9 cellular contexts compared by ENCODE assay signal in the genomic region with DNA sequence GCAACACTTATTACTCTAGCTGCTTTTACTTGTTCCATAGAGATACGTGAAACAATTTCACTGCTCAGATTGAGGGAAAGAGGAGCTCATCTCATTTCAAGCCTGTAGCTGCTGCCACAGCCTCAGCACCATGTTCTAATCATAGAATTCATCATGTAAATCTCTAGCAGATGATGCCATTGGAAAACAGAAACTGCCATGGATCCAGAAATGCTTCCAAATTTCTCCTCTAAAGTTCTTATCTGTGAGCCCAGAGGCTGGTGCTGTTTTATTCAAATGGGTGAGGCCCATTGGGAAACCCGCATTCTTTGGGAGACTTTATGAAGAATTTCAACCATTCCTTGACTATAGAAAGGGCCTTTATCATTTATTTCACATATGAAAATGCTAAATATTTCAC. TPM values are rescaled to one million over a fixed set of nuclear protein-coding genes. Genes with fewer than 3 reads are reported as not detected.
DNase-seq lines count a peak whose midpoint lies in the region; ATAC-seq, FAIRE-seq and TF ChIP-seq lines count a peak whose summit lies in the region.
"Had no signal": no experiment of that assay in that cellular context is flagged by ENCODE, and none has a peak within 500 bp of the region (broad histone marks: within the 10 kb centered on the region; RNA-seq: fewer than 3 reads in every experiment).

No MANE protein-coding gene starts in this region.

- no peaks in the 10 kb centered on the region for H3K27me3 Mint-ChIP-seq in activated T-cell treated with anti-CD3 and anti-CD28 coated beads, Interleukin-2, amount 50 U/mL, for 24 hours
- H3K27me3 Mint-ChIP-seq in activated T-helper 17 cell treated with anti-CD3 and anti-CD28 coated beads, Interleukin-2, amount 50 U/mL, for 72 hours, result no peaks in the 10 kb centered on the region

- H3K27ac ChIP-seq in kidney (ENCODE audit: low read depth in 2 of 2, low read length in 2 of 2) (peak overlapping the region in 1 of 2 donors; percentile 59), thoracic aorta (peak overlapping the region; percentile 89 to 95)
- H3K27ac ChIP-seq: C4-2B had no signal

- TF ChIP-seq CTCF in kidney (IDR thresholded peaks at IDR 0.05; ENCODE audit: borderline replicate concordance, extremely low read depth, insufficient read depth) (no peak), thoracic aorta (IDR thresholded peaks at IDR 0.05) (no peak)

- H3K9me3 Mint-ChIP-seq in activated T-cell treated with anti-CD3 and anti-CD28 coated beads, Interleukin-2, amount 50 U/mL, for 24 hours, result no peaks in the 10 kb centered on the region
- H3K9me3 Mint-ChIP-seq in activated T-helper 17 cell treated with anti-CD3 and anti-CD28 coated beads, Interleukin-2, amount 50 U/mL, for 72 hours, result no peaks in the 10 kb centered on the region

- no peaks in the 10 kb centered on the region for H3K36me3 ChIP-seq in kidney (ENCODE audit: control insufficient read depth in 1 of 2, insufficient read depth in 2 of 2, low read length in 2 of 2)
- H3K36me3 ChIP-seq in thoracic aorta, result no peaks in the 10 kb centered on the region

- no peaks in the 10 kb centered on the region for H3K27me3 ChIP-seq in thoracic aorta (replicated peaks; ENCODE audit: insufficient read depth)

- intact Hi-C loops in kidney (cut with DNase I), result no loop called here

- peak overlapping the region; percentile 96 for H3K4me3 Mint-ChIP-seq in activated T-cell treated with anti-CD3 and anti-CD28 coated beads, Interleukin-2, amount 50 U/mL, for 24 hours
- H3K4me3 Mint-ChIP-seq in activated T-helper 17 cell treated with anti-CD3 and anti-CD28 coated beads, Interleukin-2, amount 50 U/mL, for 72 hours, result peak overlapping the region; percentile 97

- peaks cover 62% of the 10 kb centered on the region for H3K4me1 Mint-ChIP-seq in activated T-cell treated with anti-CD3 and anti-CD28 coated beads, Interleukin-2, amount 50 U/mL, for 24 hours (ENCODE audit: low read depth)
- peaks cover 33% of the 10 kb centered on the region for H3K4me1 Mint-ChIP-seq in activated T-helper 17 cell treated with anti-CD3 and anti-CD28 coated beads, Interleukin-2, amount 50 U/mL, for 72 hours

- H3K9ac ChIP-seq in kidney (ENCODE audit: low read length in 2 of 2), result peak overlapping the region in 1 of 2 donors; percentile 59

- no peak for DNase-seq in activated T-cell treated with anti-CD3 and anti-CD28 coated beads, Interleukin-2, amount 50 U/mL, for 24 hours
- no peak for DNase-seq in activated T-cell treated with anti-CD3 and anti-CD28 coated beads for 4 hours
- DNase-seq in kidney, result no peak
- DNase-seq in thoracic aorta (ENCODE audit: low spot score), result no peak
- DNase-seq in iPS-NIHi7 (ENCODE audit: extremely low spot score), result no peak
- no peak for DNase-seq in stimulated activated naive CD4-positive, alpha-beta T cell treated with Interleukin-2 at 50 U/mL for 16 hours (lab: John Stamatoyannopoulos, UW)
- no peak for DNase-seq in NCI-H146 (lab: John Stamatoyannopoulos, UW)

- no peaks in the 10 kb centered on the region for H3K9me3 ChIP-seq in kidney (ENCODE audit: control insufficient read depth in 1 of 2, low read length in 2 of 2)
- no peaks in the 10 kb centered on the region for H3K9me3 ChIP-seq in thoracic aorta

- peak overlapping the region; percentile 96 for H3K27ac Mint-ChIP-seq in activated T-cell treated with anti-CD3 and anti-CD28 coated beads, Interleukin-2, amount 50 U/mL, for 24 hours
- peak overlapping the region; percentile 89 for H3K27ac Mint-ChIP-seq in activated T-helper 17 cell treated with anti-CD3 and anti-CD28 coated beads, Interleukin-2, amount 50 U/mL, for 72 hours

- peaks cover 64% of the 10 kb centered on the region for H3K36me3 Mint-ChIP-seq in activated T-cell treated with anti-CD3 and anti-CD28 coated beads, Interleukin-2, amount 50 U/mL, for 24 hours (ENCODE audit: low read depth)
- peaks cover 64% of the 10 kb centered on the region for H3K36me3 Mint-ChIP-seq in activated T-helper 17 cell treated with anti-CD3 and anti-CD28 coated beads, Interleukin-2, amount 50 U/mL, for 72 hours (ENCODE audit: low read depth)

- no peak for ATAC-seq in activated T-helper 17 cell treated with anti-CD3 and anti-CD28 coated beads, Interleukin-2, amount 50 U/mL, for 72 hours (replicated peaks)
- no peak for ATAC-seq in thoracic aorta (ENCODE audit: insufficient number of reproducible peaks, low FRiP score, low read depth)

- H3K4me1 ChIP-seq in kidney (ENCODE audit: control insufficient read depth in 1 of 2, insufficient read depth in 1 of 2, low read depth in 1 of 2, low read length in 2 of 2) (peaks cover 0 to 8% of the 10 kb centered on the region in 2 donors), thoracic aorta (ENCODE audit: control insufficient read depth in 1 of 2, low read depth in 2 of 2) (peaks cover 43 to 56% of the 10 kb centered on the region in 2 donors)

- FAIRE-seq in kidney (lab: Jason Lieb, UNC), result no peak

- H3K4me3 ChIP-seq in kidney (ENCODE audit: low read length in 2 of 2) (peak overlapping the region; percentile 72 to 83), thoracic aorta (peak overlapping the region; percentile 97)

RNA-seq across cellular contexts. Expression of gene CDC42EP3, which starts 1.9 kb away (rescaled TPM):
- total RNA-seq in activated T-helper 17 cell treated with anti-CD3 and anti-CD28 coated beads, Interleukin-2, amount 50 U/mL, for 72 hours, result 10 to 100 TPM; 33.5 to 40.9 TPM
- 34.1 TPM for total RNA-seq in kidney
- polyA plus RNA-seq in kidney (ENCODE audit: insufficient read depth, low read depth, low replicate concordance), result 21.3 TPM
- total RNA-seq in thoracic aorta, result 10 to 100 TPM; 42.2 to 57.4 TPM
